Comparison of ENCODE assay signal across 17 cellular contexts in the genomic region with DNA sequence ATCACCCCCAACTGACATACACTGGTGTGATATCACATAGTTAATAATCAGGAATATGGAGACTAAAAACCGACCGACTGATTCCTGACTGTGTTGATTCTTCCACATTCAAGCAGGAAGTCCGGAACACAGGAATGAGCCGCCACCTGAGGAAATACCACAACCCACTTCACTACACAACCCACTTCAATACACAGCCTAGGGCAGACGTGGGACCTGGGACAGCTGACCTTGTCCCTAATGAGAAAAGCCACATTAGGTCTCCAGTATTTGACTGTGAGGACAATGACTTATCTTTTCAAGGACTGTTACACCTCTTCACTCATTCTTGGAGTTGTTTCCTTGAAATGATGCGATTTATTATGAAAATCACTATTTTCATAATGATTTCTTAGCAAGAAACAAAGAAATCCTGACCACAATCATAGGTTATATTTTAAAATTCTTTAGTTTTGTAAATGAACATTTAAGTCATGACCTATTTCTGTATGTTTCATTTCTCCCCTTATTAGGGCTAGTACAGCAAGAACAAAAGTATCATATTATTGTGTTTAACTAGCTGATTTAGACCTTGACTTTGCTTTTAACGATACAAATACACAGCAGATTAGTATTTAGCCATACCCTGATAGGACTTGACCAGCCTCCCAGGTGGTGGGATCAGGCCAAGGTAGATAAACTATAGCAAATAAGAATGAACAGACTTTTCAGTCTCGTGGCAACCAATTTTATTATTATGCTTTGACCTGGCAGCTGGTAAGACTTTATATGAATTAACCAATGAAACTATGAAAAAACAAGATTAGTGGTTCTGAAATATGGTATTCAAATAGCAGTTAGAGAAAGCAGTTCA. TPM values are rescaled to one million over a fixed set of nuclear protein-coding genes. Genes with fewer than 3 reads are reported as not detected.
DNase-seq lines count a peak whose midpoint lies in the region; ATAC-seq, FAIRE-seq and TF ChIP-seq lines count a peak whose summit lies in the region.
"Had no signal": no experiment of that assay in that cellular context is flagged by ENCODE, and none has a peak within 500 bp of the region (broad histone marks: within the 10 kb centered on the region; RNA-seq: fewer than 3 reads in every experiment).

No MANE protein-coding gene starts in this region.

- TF ChIP-seq CTCF in endothelial cell (IDR thresholded peaks at IDR 0.05; ENCODE audit: unreplicated experiment) (no peak), esophagus muscularis mucosa (IDR thresholded peaks at IDR 0.05) (no peak)

- H3K27ac ChIP-seq in small intestine (ENCODE audit: low read depth in 1 of 2, low read length in 1 of 2), result peak overlapping the region; percentile 49 to 75
- H3K27ac ChIP-seq in esophagus muscularis mucosa (replicated peaks in 1 of 4), result peak overlapping the region in 2 of 4 donors; percentile 19 to 28
- H3K27ac ChIP-seq: cardiac muscle cell, WERI-Rb-1 had no signal

- H3K36me3 Mint-ChIP-seq in T-helper 1 cell treated with Interleukin-12 subunit alpha and Interleukin-12 subunit beta and Interleukin-4 antibody, amounts not matched to agents 30 μg/mL and 1 μg/mL, for 36 hours (ENCODE audit: low read depth), result peaks cover 30% of the 10 kb centered on the region
- H3K36me3 Mint-ChIP-seq in T-cell (peaks cover 10% of the 10 kb centered on the region), endothelial cell (ENCODE audit: low read depth, unreplicated experiment) (no peaks in the 10 kb centered on the region)

- FAIRE-seq in small intestine (lab: Jason Lieb, UNC), result no peak

- H3K4me3 ChIP-seq in small intestine (ENCODE audit: low read depth in 1 of 2, low read length in 2 of 2) (no peak overlapping the region), esophagus muscularis mucosa (no peak overlapping the region)
- H3K4me3 ChIP-seq: cardiac muscle cell, gastroesophageal sphincter, right lobe of liver had no signal

- intact Hi-C loops in esophagus muscularis mucosa (cut with DNase I), result no loop called here

- no peak for ATAC-seq in T-cell (replicated peaks in 1 of 4)
- ATAC-seq: gastroesophageal sphincter had no signal

- peak overlapping the region; percentile 25 for H3K4me3 Mint-ChIP-seq in T-helper 1 cell treated with Interleukin-12 subunit alpha and Interleukin-12 subunit beta and Interleukin-4 antibody, amounts not matched to agents 30 μg/mL and 1 μg/mL, for 36 hours
- H3K4me3 Mint-ChIP-seq in T-cell (peak overlapping the region in 1 of 3 donors; percentile 2), endothelial cell (ENCODE audit: unreplicated experiment) (no peak overlapping the region)

- TF ChIP-seq EP300 in esophagus muscularis mucosa (IDR thresholded peaks at IDR 0.05), result no peak

- no peaks in the 10 kb centered on the region for H3K36me3 ChIP-seq in small intestine (ENCODE audit: control insufficient read depth in 2 of 2, insufficient read depth in 2 of 2, low read length in 2 of 2)
- H3K36me3 ChIP-seq in esophagus muscularis mucosa, result peaks cover 0 to 3% (median 0%) of the 10 kb centered on the region in 4 donors
- H3K36me3 ChIP-seq: cardiac muscle cell, gastroesophageal sphincter, right lobe of liver, WERI-Rb-1 had no signal

- POLR2A ChIA-PET in T-cell (lab: Charles Lee), result no interaction called here

- peaks cover 88% of the 10 kb centered on the region for H3K4me1 Mint-ChIP-seq in T-helper 1 cell treated with Interleukin-12 subunit alpha and Interleukin-12 subunit beta and Interleukin-4 antibody, amounts not matched to agents 30 μg/mL and 1 μg/mL, for 36 hours (ENCODE audit: low read depth)
- H3K4me1 Mint-ChIP-seq in T-cell (peaks cover 91 to 97% (median 94%) of the 10 kb centered on the region in 3 donors), endothelial cell (ENCODE audit: unreplicated experiment) (peaks cover 21% of the 10 kb centered on the region)

- no peak for DNase-seq in T-helper 1 cell
- DNase-seq in T-cell, result no peak
- no peak for DNase-seq in endothelial cell (ENCODE audit: low spot score)
- no peak for DNase-seq in small intestine
- no peak for DNase-seq in kidney tubule cell (ENCODE audit: low spot score)
- no peak for DNase-seq in NCI-H2107 (lab: John Stamatoyannopoulos, UW)
- DNase-seq in esophagus muscularis mucosa (ENCODE audit: extremely low spot score), result no peak
- DNase-seq: Caco-2, GF-D8, GOT3, NCI-H2081, right lobe of liver, SHP77 treated with DMSO at 0.1 percent for 48 hours, WERI-Rb-1 had no signal

- no peaks in the 10 kb centered on the region for H3K27me3 Mint-ChIP-seq in T-helper 1 cell treated with Interleukin-12 subunit alpha and Interleukin-12 subunit beta and Interleukin-4 antibody, amounts not matched to agents 30 μg/mL and 1 μg/mL, for 36 hours (ENCODE audit: low read depth)
- H3K27me3 Mint-ChIP-seq in T-cell (no peaks in the 10 kb centered on the region), endothelial cell (ENCODE audit: unreplicated experiment) (peaks cover 1% of the 10 kb centered on the region)

- H3K27ac Mint-ChIP-seq in T-helper 1 cell treated with Interleukin-12 subunit alpha and Interleukin-12 subunit beta and Interleukin-4 antibody, amounts not matched to agents 30 μg/mL and 1 μg/mL, for 36 hours, result peak overlapping the region; percentile 88
- H3K27ac Mint-ChIP-seq in T-cell (peak overlapping the region; percentile 95 to 99), endothelial cell (ENCODE audit: unreplicated experiment) (peak overlapping the region; percentile 65)

- 54 to 75% (median 69%) methylated on average over 8 of the region's 8 CpGs for WGBS in small intestine, 3 donors
- WGBS in esophagus muscularis mucosa, result 86% methylated on average over 8 of the region's 8 CpGs

- H3K9me3 Mint-ChIP-seq in T-helper 1 cell treated with Interleukin-12 subunit alpha and Interleukin-12 subunit beta and Interleukin-4 antibody, amounts not matched to agents 30 μg/mL and 1 μg/mL, for 36 hours, result no peaks in the 10 kb centered on the region
- no peaks in the 10 kb centered on the region for H3K9me3 Mint-ChIP-seq in T-cell
- H3K9me3 Mint-ChIP-seq in endothelial cell (ENCODE audit: unreplicated experiment), result no peaks in the 10 kb centered on the region

- H3K4me1 ChIP-seq in small intestine (ENCODE audit: control insufficient read depth in 2 of 2, insufficient read depth in 1 of 2, low read depth in 1 of 2, low read length in 1 of 2) (no peaks in the 10 kb centered on the region), esophagus muscularis mucosa (peaks cover 6 to 57% (median 35%) of the 10 kb centered on the region in 4 donors)
- H3K4me1 ChIP-seq: Caco-2 had no signal

- no peak for TF ChIP-seq POLR2A in esophagus muscularis mucosa (IDR thresholded peaks at IDR 0.05; ENCODE audit: low read depth)

- no peaks in the 10 kb centered on the region for H3K27me3 ChIP-seq in small intestine (ENCODE audit: control insufficient read depth in 2 of 2, insufficient read depth in 2 of 2, low read length in 2 of 2)
- H3K27me3 ChIP-seq in esophagus muscularis mucosa, result no peaks in the 10 kb centered on the region
- H3K27me3 ChIP-seq: cardiac muscle cell, gastroesophageal sphincter, right lobe of liver had no signal

- CTCF ChIA-PET in T-cell (lab: Charles Lee), result no interaction called here

- no peaks in the 10 kb centered on the region for H3K9me3 ChIP-seq in small intestine (ENCODE audit: control insufficient read depth, low read depth)
- H3K9me3 ChIP-seq in esophagus muscularis mucosa, result no peaks in the 10 kb centered on the region
- H3K9me3 ChIP-seq: Caco-2, gastroesophageal sphincter, right lobe of liver had no signal

RNA-seq across cellular contexts. Expression of a gene that starts 6.1 kb away (rescaled TPM):
- total RNA-seq in T-cell (10 to 100 TPM; 29.7 to 47.2 (median 35.2) TPM), endothelial cell (ENCODE audit: unreplicated experiment) (19.4 TPM), esophagus muscularis mucosa (10 to 100 TPM; 15.8 to 22.0 (median 19.8) TPM)
- polyA plus RNA-seq in small intestine, result 10 to 100 TPM; 24.8 to 52.3 (median 30.3) TPM

RNA-seq across cellular contexts. Expression of a gene that starts 35.4 kb away (rescaled TPM):
- total RNA-seq in T-cell (10 to 100 TPM; 10.0 to 24.4 (median 16.7) TPM), endothelial cell (ENCODE audit: unreplicated experiment) (15.4 TPM), esophagus muscularis mucosa (10 to 100 TPM; 10.6 to 21.6 (median 14.4) TPM)
- 10 to 100 TPM; 18.8 to 23.2 (median 22.8) TPM for polyA plus RNA-seq in small intestine

RNA-seq across cellular contexts. Expression of a gene that starts 35.5 kb away (rescaled TPM):
- total RNA-seq in T-cell (10 to 100 TPM; 16.3 to 28.2 (median 20.1) TPM), endothelial cell (ENCODE audit: unreplicated experiment) (12.7 TPM), esophagus muscularis mucosa (1 to 10 TPM; 4.5 to 9.6 (median 6.5) TPM)
- polyA plus RNA-seq in small intestine, result 10 to 100 TPM in 2 of 3 donors, 1 to 10 TPM in 1; 9.7 to 20.1 (median 11.5) TPM
